In genomic region chr3:13161771-13162535, GRCh38 we compare ENCODE assay signal across 1 cellular context.
TF ChIP-seq lines count a peak whose summit lies in the region.

No MANE protein-coding gene starts in this region.

TF ChIP-seq in WTC11, 78 proteins besides CTCF, POLR2A, EP300 and RAD21 (continued from another document):
- TF ChIP-seq ZNF121 (CRISPR knock-in tag; IDR thresholded peaks at IDR 0.05) (no peak), FOXJ3 (CRISPR knock-in tag; IDR thresholded peaks at IDR 0.05; ENCODE audit: borderline replicate concordance) (no peak), ATF6 (CRISPR knock-in tag; IDR thresholded peaks at IDR 0.05) (no peak), ZNF232 (CRISPR knock-in tag; IDR thresholded peaks at IDR 0.05) (no peak), NFE2L1 (CRISPR knock-in tag; IDR thresholded peaks at IDR 0.05) (no peak)
